Comparison of ENCODE assay signal across 9 cellular contexts in genomic region chr12:122872815-122873361, GRCh38. TPM values are rescaled to one million over a fixed set of nuclear protein-coding genes. Genes with fewer than 3 reads are reported as not detected.
A peak's percentile ranks its signal among the peaks of the same experiment; 100 is the strongest.
DNase-seq lines count a peak whose midpoint lies in the region; ATAC-seq, FAIRE-seq and TF ChIP-seq lines count a peak whose summit lies in the region.
"Had no signal": no experiment of that assay in that cellular context is flagged by ENCODE, and none has a peak within 500 bp of the region (broad histone marks: within the 10 kb centered on the region; RNA-seq: fewer than 3 reads in every experiment).

No MANE protein-coding gene starts in this region.

- H3K9ac ChIP-seq in SK-N-MC (ENCODE audit: insufficient read length) (peak overlapping the region; percentile 85), keratinocyte (ENCODE audit: control insufficient read depth, extremely low read depth, insufficient read depth, low read length) (peak overlapping the region; percentile 85), smooth muscle cell (ENCODE audit: low read depth) (peak overlapping the region; percentile 69)

- WGBS in smooth muscle cell (ENCODE audit: low lambda C conversion rate): 76% methylated on average over 12 of the region's 12 CpGs

- H3K27me3 ChIP-seq in keratinocyte (ENCODE audit: control insufficient read depth, extremely low read depth, insufficient read depth, low read length) (no peaks in the 10 kb centered on the region), smooth muscle cell (ENCODE audit: low read depth) (no peaks in the 10 kb centered on the region)

- peaks cover 26% of the 10 kb centered on the region for H3K36me3 ChIP-seq in SK-N-MC (ENCODE audit: insufficient read depth, low read length)
- peaks cover 12 to 51% of the 10 kb centered on the region in 2 experiments for H3K36me3 ChIP-seq in keratinocyte (ENCODE audit: control insufficient read depth in 2 of 2, extremely low read depth in 1 of 2, insufficient read depth in 2 of 2, low read length in 2 of 2)
- H3K36me3 ChIP-seq in smooth muscle cell (ENCODE audit: low read depth): peaks cover 6% of the 10 kb centered on the region

- H3K4me3 ChIP-seq in SK-N-MC: peak overlapping the region; percentile 85
- peak overlapping the region in 1 of 3 experiments; percentile 70 for H3K4me3 ChIP-seq in keratinocyte (ENCODE audit: control insufficient read depth in 2 of 3, extremely low read depth in 1 of 3, insufficient read depth in 2 of 3, low read depth in 1 of 3, low read length in 3 of 3)
- H3K4me3 ChIP-seq in smooth muscle cell: no peak overlapping the region

- H3K9me3 ChIP-seq in SK-N-MC (ENCODE audit: low read depth, low read length) (no peaks in the 10 kb centered on the region), keratinocyte (ENCODE audit: control insufficient read depth, low read depth, low read length) (no peaks in the 10 kb centered on the region), smooth muscle cell (replicated peaks; ENCODE audit: low read depth) (no peaks in the 10 kb centered on the region)

- dilution Hi-C loops in keratinocyte (cut with MboI; ENCODE audit: extremely low pct_ligation_motif_present, low sequenced_read_pairs): no loop called here

- FAIRE-seq in keratinocyte (lab: Jason Lieb, UNC): no peak

- peaks cover 6% of the 10 kb centered on the region for H3K9me1 ChIP-seq in keratinocyte (ENCODE audit: control insufficient read depth, extremely low read depth, insufficient read depth, low read length)

- no peak for TF ChIP-seq CTCF in keratinocyte (optimal IDR thresholded peaks at IDR 0.05 in 1 of 3, IDR thresholded peaks at IDR 0.05 in 1 of 3, conservative IDR thresholded peaks at IDR 0.05 in 1 of 3; ENCODE audit: extremely low read depth in 1 of 3, insufficient read depth in 2 of 3, low read length in 3 of 3)
- no peak for TF ChIP-seq CTCF in smooth muscle cell (IDR thresholded peaks at IDR 0.05; ENCODE audit: borderline replicate concordance, insufficient read depth, poor library complexity, severe bottlenecking)

- H3K4me2 ChIP-seq in keratinocyte (ENCODE audit: control insufficient read depth, extremely low read depth, insufficient read depth, low read depth, low read length) (peak overlapping the region; percentile 99), smooth muscle cell (peak overlapping the region; percentile 82)

- H3F3A ChIP-seq in smooth muscle cell (ENCODE audit: low read depth): peaks cover 6% of the 10 kb centered on the region

- H4K20me1 ChIP-seq in keratinocyte (ENCODE audit: control insufficient read depth, extremely low read depth, insufficient read depth, low read length) (peaks cover 13% of the 10 kb centered on the region), smooth muscle cell (ENCODE audit: low read depth) (peaks cover 100% of the 10 kb centered on the region)

- DNase-seq in NCI-H187 treated with DMSO at 0.1 percent for 48 hours (lab: John Stamatoyannopoulos, UW) (peak; percentile 27), NCI-H187 (lab: John Stamatoyannopoulos, UW) (no peak), SK-N-MC (ENCODE audit: low read depth, low spot score) (no peak), keratinocyte (ENCODE audit: low read depth, low spot score) (no peak), smooth muscle cell (lab: John Stamatoyannopoulos, UW; ENCODE audit: unreplicated experiment) (no peak), GM19240 (ENCODE audit: insufficient read length, low spot score) (no peak), SKM-1 treated with dmso at 0.1 percent for 144 hours (lab: John Stamatoyannopoulos, UW; ENCODE audit: unreplicated experiment) (no peak)
- DNase-seq: ACHN had no signal

- H2AFZ ChIP-seq in keratinocyte (ENCODE audit: control insufficient read depth, low read length) (no peak overlapping the region), smooth muscle cell (ENCODE audit: low read depth) (no peak overlapping the region)

- H3K4me1 ChIP-seq in keratinocyte (ENCODE audit: control insufficient read depth, extremely low read depth, insufficient read depth, low read length) (peaks cover 57% of the 10 kb centered on the region), smooth muscle cell (ENCODE audit: low read depth) (peaks cover 36% of the 10 kb centered on the region)

- H3K27ac ChIP-seq in SK-N-MC: peak overlapping the region; percentile 96
- peak overlapping the region; percentile 91 for H3K27ac ChIP-seq in keratinocyte (ENCODE audit: control insufficient read depth, insufficient read depth, low read length)
- peak overlapping the region; percentile 92 for H3K27ac ChIP-seq in smooth muscle cell (ENCODE audit: low read depth)

- H3K79me2 ChIP-seq in keratinocyte (ENCODE audit: control insufficient read depth, insufficient read depth, low read length): peaks cover 95% of the 10 kb centered on the region
- peaks cover 76% of the 10 kb centered on the region for H3K79me2 ChIP-seq in smooth muscle cell (ENCODE audit: low read depth)

- ATAC-seq in GM18868 (IDR thresholded peaks at IDR 0.05; ENCODE audit: unreplicated experiment): no peak

RNA-seq across cellular contexts. Expression of gene VPS37B, which starts 23.0 kb away (rescaled TPM):
- polyA plus RNA-seq in keratinocyte (29.3 to 85.5 TPM (median 34.1 TPM) in 3 replicates), smooth muscle cell (25.3 and 37.9 TPM in 2 replicates)
- polyA plus RNA-seq in keratinocyte (2011; ENCODE audit: low read depth): 22.7 TPM
- 47.2 and 61.5 TPM in 2 replicates for polyA plus RNA-seq in keratinocyte (2011; cell fraction: cytosol; rRNA removed)
- 73.8 and 86.1 TPM in 2 replicates for polyA plus RNA-seq in keratinocyte (2011; cell fraction: nucleus; rRNA removed)
- 37.9 and 59.4 TPM in 2 replicates for polyA plus RNA-seq in keratinocyte (2012; ENCODE audit: low replicate concordance)
- polyA minus RNA-seq in keratinocyte: 24.4 to 39.4 TPM (median 29.8 TPM) in 3 replicates
- 77.5 TPM for polyA minus RNA-seq in keratinocyte (2011; cell fraction: cytosol; rRNA and poly(A)+ RNA removed)
- 33.3 and 50.4 TPM in 2 replicates for polyA minus RNA-seq in keratinocyte (2011; cell fraction: nucleus; rRNA and poly(A)+ RNA removed)
- 14.8 and 20.4 TPM in 2 replicates for total RNA-seq in smooth muscle cell

RNA-seq across cellular contexts. Expression of gene HIP1R, which starts 37.6 kb away (rescaled TPM):
- polyA plus RNA-seq in keratinocyte (19.4 to 31.8 TPM (median 23.0 TPM) in 3 replicates), smooth muscle cell (6.0 and 13.7 TPM in 2 replicates)
- polyA plus RNA-seq in keratinocyte (2011; ENCODE audit: low read depth): 39.4 TPM
- 10.1 and 13.0 TPM in 2 replicates for polyA plus RNA-seq in keratinocyte (2011; cell fraction: cytosol; rRNA removed)
- 69.4 and 79.4 TPM in 2 replicates for polyA plus RNA-seq in keratinocyte (2011; cell fraction: nucleus; rRNA removed)
- polyA plus RNA-seq in keratinocyte (2012; ENCODE audit: low replicate concordance): 21.9 and 45.2 TPM in 2 replicates
- polyA minus RNA-seq in keratinocyte: 42.9 to 79.9 TPM (median 43.5 TPM) in 3 replicates
- 16.3 TPM for polyA minus RNA-seq in keratinocyte (2011; cell fraction: cytosol; rRNA and poly(A)+ RNA removed)
- 36.1 and 37.4 TPM in 2 replicates for polyA minus RNA-seq in keratinocyte (2011; cell fraction: nucleus; rRNA and poly(A)+ RNA removed)
- total RNA-seq in smooth muscle cell: 7.4 and 27.8 TPM in 2 replicates
